In genomic region chr13:113970810-113971470, GRCh38 we compare ENCODE assay signal across 11 cellular contexts. TPM values are rescaled to one million over a fixed set of nuclear protein-coding genes. Genes with fewer than 3 reads are reported as not detected.
A peak's percentile ranks its signal among the peaks of the same experiment; 100 is the strongest.
DNase-seq lines count a peak whose midpoint lies in the region; ATAC-seq and TF ChIP-seq lines count a peak whose summit lies in the region.
"Had no signal": no experiment of that assay in that cellular context is flagged by ENCODE, and none has a peak within 500 bp of the region (broad histone marks: within the 10 kb centered on the region; RNA-seq: fewer than 3 reads in every experiment).

No MANE protein-coding gene starts in this region.

- H3K4me3 ChIP-seq in PC-3 (ENCODE audit: low read length): peak overlapping the region; percentile 23; the same call in 1 of the 2 replicates
- H3K4me3 ChIP-seq in fibroblast of mammary gland (ENCODE audit: control insufficient read depth, low read depth, low read length): no peak overlapping the region
- H3K4me3 ChIP-seq in muscle layer of duodenum (ENCODE audit: low read depth in 1 of 2, low read length in 2 of 2): no peak overlapping the region

- CTCF ChIA-PET in PC-3 (lab: Charles Lee): no interaction called here

- no peaks in the 10 kb centered on the region for H3F3A ChIP-seq in PC-3 (ENCODE audit: low read length, unreplicated experiment)

- no peaks in the 10 kb centered on the region for H3K4me1 Mint-ChIP-seq in type B pancreatic cell (ENCODE audit: unreplicated experiment)
- H3K4me1 Mint-ChIP-seq: neural crest cell had no signal

- H3K27ac Mint-ChIP-seq in type B pancreatic cell: no peak overlapping the region

- no peaks in the 10 kb centered on the region for H3K27me3 Mint-ChIP-seq in type B pancreatic cell

- no peaks in the 10 kb centered on the region for H3K79me2 ChIP-seq in PC-3 (ENCODE audit: low read length)

- H3K4me2 ChIP-seq in PC-3 (ENCODE audit: low read length): peak overlapping the region; percentile 71

- BruUV-seq in PC-3 (replicated peaks; lab: Mats Ljungman, UMichigan): TSS peak; percentile 71

- DNase-seq in AG08396 (ENCODE audit: low spot score) (peak; percentile 53), PC-3 (peak; percentile 90), fibroblast of mammary gland (ENCODE audit: low read depth) (peak; percentile 81), GOT3 (lab: John Stamatoyannopoulos, UW) (no peak), type B pancreatic cell (ENCODE audit: extremely low spot score, unreplicated experiment) (no peak), HCEC 1CT (no peak)
- DNase-seq: NCI-H2081 treated with DMSO at 0.1 percent for 48 hours, SIG-M5 had no signal

- H3K9me3 ChIP-seq in PC-3 (ENCODE audit: low read length) (no peaks in the 10 kb centered on the region), muscle layer of duodenum (ENCODE audit: control insufficient read depth in 1 of 2, low read length in 2 of 2) (no peaks in the 10 kb centered on the region)

- peak overlapping the region; percentile 62; the same call in 1 of the 2 replicates for H2AFZ ChIP-seq in PC-3 (ENCODE audit: low read length)

- no peaks in the 10 kb centered on the region for H3K36me3 Mint-ChIP-seq in type B pancreatic cell

- POLR2A ChIA-PET in PC-3 (lab: Charles Lee; ENCODE audit: unreplicated experiment): no interaction called here

- H3K4me1 ChIP-seq in PC-3 (ENCODE audit: insufficient read depth, low read length) (peaks cover 21% of the 10 kb centered on the region), muscle layer of duodenum (ENCODE audit: control insufficient read depth in 1 of 2, insufficient read depth in 2 of 2, low read length in 2 of 2) (no peaks in the 10 kb centered on the region)

- H3K27me3 ChIP-seq in PC-3 (ENCODE audit: low read length) (no peaks in the 10 kb centered on the region), muscle layer of duodenum (ENCODE audit: low read depth, low read length) (no peaks in the 10 kb centered on the region)

- H3K9me3 Mint-ChIP-seq in type B pancreatic cell: no peaks in the 10 kb centered on the region
- H3K9me3 Mint-ChIP-seq: neural crest cell had no signal

- peak overlapping the region; percentile 49 for H3K9ac ChIP-seq in PC-3 (ENCODE audit: low read length)

- TF ChIP-seq CTCF in PC-3 (conservative IDR thresholded peaks at IDR 0.05; ENCODE audit: low read depth, low read length): no peak
- TF ChIP-seq CTCF in fibroblast of mammary gland (conservative IDR thresholded peaks at IDR 0.05; ENCODE audit: control insufficient read depth, insufficient read depth, low read depth, low read length): no peak
- no peak for TF ChIP-seq CTCF in type B pancreatic cell (conservative IDR thresholded peaks at IDR 0.05)

- peak; percentile 94 for ATAC-seq in PC-3
- no peak for ATAC-seq in HG03196 (IDR thresholded peaks at IDR 0.05; ENCODE audit: unreplicated experiment)

- peaks cover 4% of the 10 kb centered on the region; the same call in 1 of the 2 replicates for H3K36me3 ChIP-seq in PC-3 (ENCODE audit: low read depth, low read length)
- peaks cover 0 to 15% of the 10 kb centered on the region in 2 donors for H3K36me3 ChIP-seq in muscle layer of duodenum (ENCODE audit: control insufficient read depth in 1 of 2, insufficient read depth in 2 of 2, low read length in 2 of 2)

- intact Hi-C loops in PC-3 (cut with micrococcal nuclease): loop anchor here (10.0 kb wide), 1 partner anchor 94 kb away; no protein-coding TSS in a partner anchor

- no peaks in the 10 kb centered on the region for H3K9me2 ChIP-seq in PC-3 (replicated peaks; ENCODE audit: low read length)

- H4K20me1 ChIP-seq in PC-3 (ENCODE audit: low read length): no peaks in the 10 kb centered on the region

- no peak overlapping the region for H3K4me3 Mint-ChIP-seq in type B pancreatic cell
- H3K4me3 Mint-ChIP-seq: neural crest cell had no signal

- H3K27ac ChIP-seq in PC-3 (ENCODE audit: low read length): peak overlapping the region; percentile 82
- peak overlapping the region; percentile 56 for H3K27ac ChIP-seq in muscle layer of duodenum (ENCODE audit: low read length)

RNA-seq across cellular contexts. Expression of gene C13orf46, which starts 2.9 kb away (rescaled TPM):
- total RNA-seq in PC-3 (2014; rRNA removed) (0.07 and 0.23 TPM in 2 replicates), type B pancreatic cell (ENCODE audit: low replicate concordance) (0.29 TPM in 1 of 2 replicates, not detected in the other)

Comparison
In these comparisons a context has a peak if more than half of its experiments do, and no peak if none do; other contexts are left out.
1. DNase-seq: peak in AG08396 (single experiment), PC-3 (single experiment) and fibroblast of mammary gland (single experiment); none in GOT3 (single experiment), type B pancreatic cell (single experiment) and HCEC 1CT (single experiment).